ENCODE assay signal across 8 cellular contexts in the genomic region with DNA sequence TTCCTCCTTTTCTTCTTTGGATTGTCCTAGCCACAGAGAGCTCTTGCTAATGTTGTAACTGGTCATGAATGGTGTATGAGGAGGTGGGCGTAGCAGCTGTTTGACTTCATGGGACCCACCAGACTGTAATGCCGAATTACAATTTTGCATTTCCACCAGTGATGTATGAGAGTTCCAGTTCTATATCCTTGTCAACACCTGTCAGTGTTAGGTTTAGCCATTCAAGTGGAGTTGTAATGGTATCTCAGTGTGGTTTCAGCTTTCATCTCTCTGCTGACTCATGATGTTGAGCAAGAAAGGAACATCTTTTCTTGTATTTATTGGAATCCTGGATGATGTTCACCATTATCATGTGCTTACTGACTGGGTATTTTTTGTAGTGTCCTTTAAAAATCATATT. TPM values are rescaled to one million over a fixed set of nuclear protein-coding genes. Genes with fewer than 3 reads are reported as not detected.
A peak's percentile ranks its signal among the peaks of the same experiment; 100 is the strongest.
DNase-seq lines count a peak whose midpoint lies in the region; ATAC-seq and TF ChIP-seq lines count a peak whose summit lies in the region.

No MANE protein-coding gene starts in this region.

- H3K4me3 ChIP-seq in neural progenitor cell: no peak overlapping the region

- DNase-seq in A172 (ENCODE audit: low spot score) (peak; percentile 47), OCI-M1 (lab: John Stamatoyannopoulos, UW) (peak; percentile 88), fibroblast of the conjunctiva (ENCODE audit: low read depth) (peak; percentile 53), neural progenitor cell (ENCODE audit: low spot score) (no peak)
- DNase-seq in activated effector memory CD4-positive, alpha-beta T cell treated with Interleukin-2 at 50 U/mL for 16 hours: no peak

- H3K4me1 Mint-ChIP-seq in neural progenitor cell: peaks cover 67% of the 10 kb centered on the region

- peaks cover 40% of the 10 kb centered on the region for H3K4me1 ChIP-seq in neural progenitor cell

- no peaks in the 10 kb centered on the region for H3F3A ChIP-seq in neural progenitor cell (ENCODE audit: low read depth)

- no peaks in the 10 kb centered on the region for H3K9me3 ChIP-seq in neural progenitor cell (ENCODE audit: low read depth)

- H3K27ac Mint-ChIP-seq in neural progenitor cell: no peak overlapping the region

- ATAC-seq in GM18517 (IDR thresholded peaks at IDR 0.05; ENCODE audit: unreplicated experiment) (peak; percentile 53), HG03045 (IDR thresholded peaks at IDR 0.05; ENCODE audit: unreplicated experiment) (peak; percentile 52), GM19467 (IDR thresholded peaks at IDR 0.05; ENCODE audit: unreplicated experiment) (no peak)

- H3K4me3 Mint-ChIP-seq in neural progenitor cell: no peak overlapping the region

- no peaks in the 10 kb centered on the region for H3K9me3 Mint-ChIP-seq in neural progenitor cell

- H3K9ac ChIP-seq in neural progenitor cell: no peak overlapping the region

- H3K79me2 ChIP-seq in neural progenitor cell (ENCODE audit: low read depth): peaks cover 98% of the 10 kb centered on the region

- no peak for TF ChIP-seq CTCF in neural progenitor cell (IDR thresholded peaks at IDR 0.05)

- H3K36me3 Mint-ChIP-seq in neural progenitor cell: peaks cover 2% of the 10 kb centered on the region

- H3K36me3 ChIP-seq in neural progenitor cell: no peaks in the 10 kb centered on the region

- no peak overlapping the region for H3K27ac ChIP-seq in neural progenitor cell

- H3K27me3 Mint-ChIP-seq in neural progenitor cell (ENCODE audit: insufficient read depth, low read depth): peaks cover 7% of the 10 kb centered on the region

- H3K27me3 ChIP-seq in neural progenitor cell: no peaks in the 10 kb centered on the region

- no peak overlapping the region for H2AFZ ChIP-seq in neural progenitor cell (replicated peaks)

- no peak overlapping the region for H3K4me2 ChIP-seq in neural progenitor cell

- peaks cover 70% of the 10 kb centered on the region for H4K20me1 ChIP-seq in neural progenitor cell (ENCODE audit: low read depth)

RNA-seq across cellular contexts. Expression of a gene that starts 5.1 kb away (rescaled TPM):
- 78.4 and 99.8 TPM in 2 replicates for total RNA-seq in A172 (2014; rRNA removed; shearing (Covaris generic))
- 35.1 and 46.1 TPM in 2 replicates for total RNA-seq in neural progenitor cell (ENCODE audit: low replicate concordance)

Comparison
In these comparisons a context has a peak if more than half of its experiments do, and no peak if none do; other contexts are left out.
1. DNase-seq: peak in A172 (single experiment), OCI-M1 (single experiment) and fibroblast of the conjunctiva (single experiment); none in neural progenitor cell (single experiment) and activated effector memory CD4-positive, alpha-beta T cell treated with Interleukin-2 at 50 U/mL for 16 hours (single experiment).